Comparison of ENCODE assay signal across 22 cellular contexts in genomic region chr2:176193048-176193447, GRCh38. TPM values are rescaled to one million over a fixed set of nuclear protein-coding genes. Genes with fewer than 3 reads are reported as not detected.
DNase-seq lines count a peak whose midpoint lies in the region; ATAC-seq, FAIRE-seq and TF ChIP-seq lines count a peak whose summit lies in the region.
"Had no signal": no experiment of that assay in that cellular context is flagged by ENCODE, and none has a peak within 500 bp of the region (broad histone marks: within the 10 kb centered on the region; RNA-seq: fewer than 3 reads in every experiment).

No MANE protein-coding gene starts in this region.

- 9 to 17% methylated on average over 1 of the region's 1 CpG for WGBS in gastroesophageal sphincter (ENCODE audit: low coverage in 1 of 2), 2 donors

- H3K27me3 ChIP-seq in GM23338 (ENCODE audit: insufficient read depth) (peaks cover 91% of the 10 kb centered on the region), PC-3 (ENCODE audit: low read length) (peaks cover 28% of the 10 kb centered on the region), gastroesophageal sphincter (peaks cover 98% of the 10 kb centered on the region)
- H3K27me3 ChIP-seq: BE2C had no signal

- no TSS peak for BruUV-seq in PC-3 (replicated peaks; lab: Mats Ljungman, UMichigan)

- TF ChIP-seq CTCF in GM23338 (conservative IDR thresholded peaks at IDR 0.05; ENCODE audit: low read depth in 2 of 2) (no peak), PC-3 (conservative IDR thresholded peaks at IDR 0.05; ENCODE audit: low read depth, low read length) (no peak), gastroesophageal sphincter (IDR thresholded peaks at IDR 0.05) (no peak)

- H3K27me3 Mint-ChIP-seq in GM23338 (ENCODE audit: insufficient read depth, low read depth, poor library complexity): peaks cover 74% of the 10 kb centered on the region

- H3K36me3 ChIP-seq in GM23338 (ENCODE audit: insufficient read depth) (no peaks in the 10 kb centered on the region), PC-3 (ENCODE audit: low read depth, low read length) (no peaks in the 10 kb centered on the region), gastroesophageal sphincter (no peaks in the 10 kb centered on the region)
- H3K36me3 ChIP-seq: BE2C, HAP-1 had no signal

- H3K4me2 ChIP-seq in GM23338 (peak overlapping the region; percentile 31), PC-3 (ENCODE audit: low read length) (no peak overlapping the region)
- H3K4me2 ChIP-seq: PC-9 had no signal

- DNase-seq in GM23338 (ENCODE audit: low spot score) (no peak), PC-3 (no peak), kidney glomerular epithelial cell (lab: John Stamatoyannopoulos, UW) (peak; percentile 22), renal cortical epithelial cell (ENCODE audit: low read depth) (peak; percentile 86), H54 (ENCODE audit: insufficient read length, low spot score) (no peak)
- DNase-seq: BE2C; Calu3; CD4-positive, CD25-positive, alpha-beta regulatory T cell; DMS79; Karpas-422; NCI-H1048; NCI-H1436 treated with DMSO at 0.1 percent for 48 hours; NCI-H2107; NCI-H510A; PC-9 had no signal

- H3K9me3 Mint-ChIP-seq in GM23338: no peaks in the 10 kb centered on the region

- POLR2A ChIA-PET in PC-3 (lab: Charles Lee; ENCODE audit: unreplicated experiment): no interaction called here

- FAIRE-seq in H54 (lab: Jason Lieb, UNC): no peak
- FAIRE-seq: A204.1, GM12892 had no signal

- ATAC-seq in GM23338 (no peak), PC-3 (peak; percentile 70), gastroesophageal sphincter (no peak), GM21528 (IDR thresholded peaks at IDR 0.05; ENCODE audit: low FRiP score, unreplicated experiment) (no peak)

- H3K27ac Mint-ChIP-seq in GM23338: no peak overlapping the region
- H3K27ac Mint-ChIP-seq: CD4-positive, CD25-positive, alpha-beta regulatory T cell; IgD-negative memory B cell had no signal

- H2AFZ ChIP-seq in GM23338 (no peak overlapping the region), PC-3 (ENCODE audit: low read length) (no peak overlapping the region)
- H2AFZ ChIP-seq: PC-9 had no signal

- CTCF ChIA-PET in PC-3 (lab: Charles Lee): no interaction called here

- no peak overlapping the region for H3K9ac ChIP-seq in PC-3 (ENCODE audit: low read length)

- no peak for TF ChIP-seq POLR2A in H54 (IDR thresholded peaks at IDR 0.05; ENCODE audit: low read depth, low read length)
- TF ChIP-seq POLR2A in gastroesophageal sphincter (IDR thresholded peaks at IDR 0.05): no peak

- H3K9me2 ChIP-seq in GM23338 (ENCODE audit: insufficient read depth) (no peaks in the 10 kb centered on the region), PC-3 (replicated peaks; ENCODE audit: low read length) (no peaks in the 10 kb centered on the region)

- H3K36me3 Mint-ChIP-seq in GM23338 (ENCODE audit: low read depth): no peaks in the 10 kb centered on the region
- H3K36me3 Mint-ChIP-seq: CD4-positive, CD25-positive, alpha-beta regulatory T cell; IgD-negative memory B cell had no signal

- peaks cover 6% of the 10 kb centered on the region; the same call in 1 of the 2 replicates for H3F3A ChIP-seq in GM23338 (replicated peaks; ENCODE audit: low read depth)
- no peaks in the 10 kb centered on the region for H3F3A ChIP-seq in PC-3 (ENCODE audit: low read length, unreplicated experiment)

- H3K4me1 Mint-ChIP-seq in GM23338: peaks cover 25% of the 10 kb centered on the region

- H3K4me3 ChIP-seq in GM23338 (no peak overlapping the region), PC-3 (ENCODE audit: low read length) (no peak overlapping the region), gastroesophageal sphincter (no peak overlapping the region)
- H3K4me3 ChIP-seq: HAP-1, PC-9 had no signal

- TF ChIP-seq EP300 in gastroesophageal sphincter (IDR thresholded peaks at IDR 0.05): no peak

- H3K4me3 Mint-ChIP-seq in GM23338: no peak overlapping the region
- H3K4me3 Mint-ChIP-seq: CD4-positive, CD25-positive, alpha-beta regulatory T cell; IgD-negative memory B cell had no signal

- peaks cover 15% of the 10 kb centered on the region for H4K20me1 ChIP-seq in GM23338 (replicated peaks; ENCODE audit: insufficient read depth)
- no peaks in the 10 kb centered on the region for H4K20me1 ChIP-seq in PC-3 (ENCODE audit: low read length)

- peaks cover 26% of the 10 kb centered on the region for H3K4me1 ChIP-seq in GM23338 (ENCODE audit: insufficient read depth)
- no peaks in the 10 kb centered on the region for H3K4me1 ChIP-seq in PC-3 (ENCODE audit: insufficient read depth, low read length)
- peaks cover 0 to 23% (median 13%) of the 10 kb centered on the region in 3 donors for H3K4me1 ChIP-seq in gastroesophageal sphincter
- H3K4me1 ChIP-seq: BE2C, HAP-1 had no signal

- H3K9me3 ChIP-seq in PC-3 (ENCODE audit: low read length) (no peaks in the 10 kb centered on the region), gastroesophageal sphincter (no peaks in the 10 kb centered on the region)
- H3K9me3 ChIP-seq: BE2C, HAP-1 had no signal

- H3K79me2 ChIP-seq in GM23338 (replicated peaks; ENCODE audit: insufficient read depth) (no peaks in the 10 kb centered on the region), PC-3 (ENCODE audit: low read length) (no peaks in the 10 kb centered on the region)

- H3K27ac ChIP-seq in GM23338 (ENCODE audit: low read depth) (no peak overlapping the region), PC-3 (ENCODE audit: low read length) (no peak overlapping the region), gastroesophageal sphincter (no peak overlapping the region)
- H3K27ac ChIP-seq: PC-9 had no signal

- intact Hi-C loops in PC-3 (cut with micrococcal nuclease): no loop called here

TF ChIP-seq in GM23338, 12 proteins besides CTCF, POLR2A, EP300 and RAD21:
- TF ChIP-seq STAT1 (IDR thresholded peaks at IDR 0.05; ENCODE audit: unreplicated experiment) (no peak), NANOG (IDR thresholded peaks at IDR 0.05; ENCODE audit: borderline replicate concordance) (no peak), JUNB (IDR thresholded peaks at IDR 0.05; ENCODE audit: unreplicated experiment) (no peak), CREB1 (CRISPR knock-in tag; IDR thresholded peaks at IDR 0.05; ENCODE audit: low read depth) (no peak), POLR2AphosphoS5 (IDR thresholded peaks at IDR 0.05; ENCODE audit: low read depth) (no peak), EZH2 (IDR thresholded peaks at IDR 0.05; ENCODE audit: low read depth, unreplicated experiment) (no peak)

RNA-seq across cellular contexts. Expression of gene HOXD1, which starts 4.6 kb away (rescaled TPM):
- 0.39 TPM in 1 of 2 replicates, not detected in the other for total RNA-seq in GM23338 (2014; rRNA removed; shearing (Covaris generic))
- polyA plus RNA-seq in GM23338 (2016; fragmentation: Nextera tagmentation; extraction: Ambion mirVana): not detected in 2 replicates
- total RNA-seq in PC-3 (2014; rRNA removed): not detected in 2 replicates
- total RNA-seq in renal cortical epithelial cell: 4.2 and 15.7 TPM in 2 replicates
- under 1 TPM in 3 of 4 donors, not detected in 1; 0.13 to 0.54 (median 0.32) TPM for total RNA-seq in gastroesophageal sphincter
- total RNA-seq: Calu3; CD4-positive, CD25-positive, alpha-beta regulatory T cell; MCF 10A; PC-9 had no signal
- polyA plus RNA-seq: CD4-positive, CD25-positive, alpha-beta regulatory T cell; IgD-negative memory B cell had no signal

RNA-seq across cellular contexts. Expression of gene HOXD3, which starts 35.9 kb away (rescaled TPM):
- total RNA-seq in GM23338 (2014; rRNA removed; shearing (Covaris generic)): not detected in 2 replicates
- not detected in 2 replicates for polyA plus RNA-seq in GM23338 (2016; fragmentation: Nextera tagmentation; extraction: Ambion mirVana)
- total RNA-seq in PC-3 (2014; rRNA removed): 3.0 and 4.4 TPM in 2 replicates
- total RNA-seq in renal cortical epithelial cell: 2.3 and 26.9 TPM in 2 replicates
- 1 to 10 TPM; 1.8 to 2.7 (median 2.2) TPM for total RNA-seq in gastroesophageal sphincter
- total RNA-seq: Calu3; CD4-positive, CD25-positive, alpha-beta regulatory T cell; MCF 10A; PC-9 had no signal
- polyA plus RNA-seq: CD4-positive, CD25-positive, alpha-beta regulatory T cell; IgD-negative memory B cell had no signal

RNA-seq across cellular contexts. Expression of gene HOXD4, which starts 41.7 kb away (rescaled TPM):
- total RNA-seq in GM23338 (2014; rRNA removed; shearing (Covaris generic)): not detected in 2 replicates
- not detected in 2 replicates for polyA plus RNA-seq in GM23338 (2016; fragmentation: Nextera tagmentation; extraction: Ambion mirVana)
- total RNA-seq in PC-3 (2014; rRNA removed) (0.29 and 1.8 TPM in 2 replicates), renal cortical epithelial cell (6.6 and 23.2 TPM in 2 replicates), gastroesophageal sphincter (1 to 10 TPM in 2 of 4 donors, under 1 TPM in 1, not detected in 1; 0.69 to 3.6 (median 1.3) TPM)
- total RNA-seq: Calu3; CD4-positive, CD25-positive, alpha-beta regulatory T cell; MCF 10A; PC-9 had no signal
- polyA plus RNA-seq: CD4-positive, CD25-positive, alpha-beta regulatory T cell; IgD-negative memory B cell had no signal

Comparison
In these comparisons a context has a peak if more than half of its experiments do, and no peak if none do; other contexts are left out.
1. DNase-seq: peak in kidney glomerular epithelial cell (single experiment) and renal cortical epithelial cell (single experiment); none in GM23338 (single experiment), PC-3 (single experiment) and H54 (single experiment).